ENCODE assay signal across 25 cellular contexts in genomic region chr16:2736476-2737237, GRCh38. TPM values are rescaled to one million over a fixed set of nuclear protein-coding genes. Genes with fewer than 3 reads are reported as not detected.
DNase-seq lines count a peak whose midpoint lies in the region; ATAC-seq, FAIRE-seq and TF ChIP-seq lines count a peak whose summit lies in the region.
"Had no signal": no experiment of that assay in that cellular context is flagged by ENCODE, and none has a peak within 500 bp of the region (broad histone marks: within the 10 kb centered on the region; RNA-seq: fewer than 3 reads in every experiment).

No MANE protein-coding gene starts in this region.

- no peak overlapping the region for H3K4me2 ChIP-seq in neuronal stem cell (ENCODE audit: insufficient read depth, low read length, poor library complexity, severe bottlenecking)
- H3K4me2 ChIP-seq: BLaER1 had no signal

- peak overlapping the region; percentile 47 for H2AFZ ChIP-seq in neuronal stem cell (ENCODE audit: low read length)
- H2AFZ ChIP-seq: GM23248 had no signal

- whole genome bisulfite sequencing in neuronal stem cell (ENCODE audit: extremely low coverage in 2 of 2, insufficient read length in 2 of 2, insufficient replicate concordance in 1 of 2), 2 donors = no CpG with 5 or more reads among the region's 11 CpGs

- H3K79me1 ChIP-seq in neuronal stem cell (ENCODE audit: low read depth, low read length) = no peaks in the 10 kb centered on the region

- H3K4ac ChIP-seq in neuronal stem cell (ENCODE audit: low read length) = peak overlapping the region; percentile 60

- H2BK15ac ChIP-seq in neuronal stem cell (ENCODE audit: low read length) = no peak overlapping the region

- H2AK5ac ChIP-seq in neuronal stem cell (ENCODE audit: low read depth, low read length) = peak overlapping the region; percentile 7

- no peak overlapping the region for H4K91ac ChIP-seq in neuronal stem cell (ENCODE audit: low read depth, low read length, poor library complexity)

- no peak for TF ChIP-seq CTCF in kidney (IDR thresholded peaks at IDR 0.05; ENCODE audit: borderline replicate concordance, extremely low read depth, insufficient read depth)

- H3K27ac ChIP-seq in kidney (ENCODE audit: low read depth in 2 of 2, low read length in 2 of 2) (no peak overlapping the region), neuronal stem cell (replicated peaks; ENCODE audit: low read length) (no peak overlapping the region)
- H3K27ac ChIP-seq: 22Rv1, BLaER1, GM23248 had no signal

- no peak overlapping the region for H3K23ac ChIP-seq in neuronal stem cell (ENCODE audit: low read depth, low read length, poor library complexity)

- no peaks in the 10 kb centered on the region for H3K4me1 ChIP-seq in kidney (ENCODE audit: control insufficient read depth in 1 of 2, insufficient read depth in 1 of 2, low read depth in 1 of 2, low read length in 2 of 2)
- H3K4me1 ChIP-seq in neuronal stem cell (ENCODE audit: control insufficient read depth in 2 of 2, insufficient read depth in 1 of 2, low read depth in 1 of 2, low read length in 2 of 2) = peaks cover 3 to 18% of the 10 kb centered on the region in 2 donors

- no peak overlapping the region for H2BK12ac ChIP-seq in neuronal stem cell (ENCODE audit: low read length)

- no peaks in the 10 kb centered on the region for H3K36me3 ChIP-seq in kidney (ENCODE audit: control insufficient read depth in 1 of 2, insufficient read depth in 2 of 2, low read length in 2 of 2)
- no peaks in the 10 kb centered on the region for H3K36me3 ChIP-seq in neuronal stem cell (replicated peaks in 1 of 2; ENCODE audit: control insufficient read depth in 2 of 2, insufficient read depth in 2 of 2, low read length in 2 of 2)
- H3K36me3 ChIP-seq: BLaER1 had no signal

- DNase-seq in Right ventricle myocardium superior (peak; percentile 2), Right ventricle myocardium inferior (ENCODE audit: missing footprints) (no peak), kidney (peak; percentile 20), neuronal stem cell (ENCODE audit: low spot score) (no peak), NCI-H2029 treated with DMSO at 0.1 percent for 48 hours (lab: John Stamatoyannopoulos, UW) (no peak), LoVo (ENCODE audit: low spot score) (no peak)
- no peak for DNase-seq in activated CD8-positive, alpha-beta memory T cell treated with anti-CD3 and anti-CD28 coated beads, Interleukin-2, amount 50 U/mL, for 48 hours
- DNase-seq: CD4-positive, alpha-beta memory T cell; DMS153; DMS79; GDM1; GM23248; HCEC 1CT had no signal

- no peak overlapping the region for H2BK120ac ChIP-seq in neuronal stem cell (ENCODE audit: low read depth, low read length)

- H4K8ac ChIP-seq in neuronal stem cell (ENCODE audit: low read depth, low read length) = no peak overlapping the region

- no peaks in the 10 kb centered on the region for H3K27me3 ChIP-seq in neuronal stem cell (ENCODE audit: control insufficient read depth in 3 of 3, insufficient read depth in 3 of 3, low read depth in 1 of 3, low read length in 3 of 3)
- H3K27me3 ChIP-seq: BLaER1 had no signal

- ATAC-seq in Right ventricle myocardium superior (ENCODE audit: poor library complexity) (no peak), Right ventricle myocardium inferior (no peak), HG03460 (IDR thresholded peaks at IDR 0.05; ENCODE audit: unreplicated experiment) (no peak)

- no peak overlapping the region for H3K9ac ChIP-seq in kidney (ENCODE audit: low read length in 2 of 2)
- no peak overlapping the region for H3K9ac ChIP-seq in neuronal stem cell (ENCODE audit: low read depth, low read length, poor library complexity)
- H3K9ac ChIP-seq: BLaER1, GM23248 had no signal

- no peak overlapping the region for H2BK5ac ChIP-seq in neuronal stem cell (ENCODE audit: low read length)

- intact Hi-C loops in Right ventricle myocardium superior (cut with DNase I) (no loop called here), Right ventricle myocardium inferior (cut with DNase I) (no loop called here), kidney (cut with DNase I) (no loop called here)

- H3K4me3 ChIP-seq in kidney (ENCODE audit: low read length in 2 of 2) (no peak overlapping the region), neuronal stem cell (ENCODE audit: low read length in 2 of 2) (peak overlapping the region in 1 of 2 donors; percentile 53)
- H3K4me3 ChIP-seq: BLaER1, GM23248 had no signal

- H3K18ac ChIP-seq in neuronal stem cell (ENCODE audit: low read length) = no peak overlapping the region

- no peak for FAIRE-seq in kidney (lab: Jason Lieb, UNC)
- FAIRE-seq: GM12892, GM18507, H54, HTR-8/SVneo had no signal

- H3K14ac ChIP-seq in neuronal stem cell (ENCODE audit: low read length) = no peak overlapping the region

- no peaks in the 10 kb centered on the region for H3K9me3 ChIP-seq in kidney (ENCODE audit: control insufficient read depth in 1 of 2, low read length in 2 of 2)
- H3K9me3 ChIP-seq in neuronal stem cell (replicated peaks in 1 of 2; ENCODE audit: control insufficient read depth in 2 of 2, insufficient read depth in 1 of 2, low read depth in 1 of 2, low read length in 2 of 2) = no peaks in the 10 kb centered on the region
- H3K9me3 ChIP-seq: BLaER1 had no signal

RNA-seq across cellular contexts. Expression of gene SRRM2, which starts 15.8 kb away (rescaled TPM):
- total RNA-seq in Right ventricle myocardium superior = 243 TPM
- 239 TPM for total RNA-seq in Right ventricle myocardium inferior
- 621 TPM for total RNA-seq in kidney
- 386 TPM for polyA plus RNA-seq in kidney (ENCODE audit: insufficient read depth, low read depth, low replicate concordance)
- 516 TPM for polyA plus RNA-seq in neuronal stem cell (2013, experiment 1 of 2)
- 512 TPM for polyA plus RNA-seq in neuronal stem cell (2013, experiment 2 of 2)

RNA-seq across cellular contexts. Expression of gene PRSS27, which starts 16.6 kb away (rescaled TPM):
- total RNA-seq in Right ventricle myocardium superior (0.30 TPM), Right ventricle myocardium inferior (0.30 TPM), kidney (2.1 TPM)
- 0.41 TPM for polyA plus RNA-seq in kidney (ENCODE audit: insufficient read depth, low read depth, low replicate concordance)
- polyA plus RNA-seq in neuronal stem cell (2013, experiment 1 of 2) = 3.6 TPM
- 3.8 TPM for polyA plus RNA-seq in neuronal stem cell (2013, experiment 2 of 2)
- total RNA-seq: Daoy had no signal
- polyA plus RNA-seq: CD14-positive monocyte; CD4-positive, alpha-beta memory T cell; IgD-negative memory B cell had no signal

RNA-seq across cellular contexts. Expression of gene ELOB, which starts 40.4 kb away (rescaled TPM):
- total RNA-seq in Right ventricle myocardium superior (299 TPM), Right ventricle myocardium inferior (336 TPM), kidney (226 TPM)
- 836 TPM for polyA plus RNA-seq in kidney (ENCODE audit: insufficient read depth, low read depth, low replicate concordance)
- polyA plus RNA-seq in neuronal stem cell (2013, experiment 1 of 2) = 177 TPM
- polyA plus RNA-seq in neuronal stem cell (2013, experiment 2 of 2) = 174 TPM

RNA-seq across cellular contexts. Expression of gene PRSS33, which starts 50.7 kb away (rescaled TPM):
- total RNA-seq in Right ventricle myocardium superior (not detected), Right ventricle myocardium inferior (not detected), kidney (not detected)
- not detected for polyA plus RNA-seq in kidney (ENCODE audit: insufficient read depth, low read depth, low replicate concordance)
- polyA plus RNA-seq in neuronal stem cell (2013, experiment 1 of 2) = 2.3 TPM
- 2.2 TPM for polyA plus RNA-seq in neuronal stem cell (2013, experiment 2 of 2)
- total RNA-seq: A673; CD4-positive, alpha-beta memory T cell; Daoy; GM23248 had no signal
- polyA plus RNA-seq: AG04450; CD14-positive monocyte; CD4-positive, alpha-beta memory T cell; GM23248; IgD-negative memory B cell had no signal

RNA-seq across cellular contexts. Expression of gene KCTD5, which starts 54.3 kb away (rescaled TPM):
- total RNA-seq in Right ventricle myocardium superior = 9.8 TPM
- total RNA-seq in Right ventricle myocardium inferior = 10.5 TPM
- 19.9 TPM for total RNA-seq in kidney
- polyA plus RNA-seq in kidney (ENCODE audit: insufficient read depth, low read depth, low replicate concordance) = 12.8 TPM
- polyA plus RNA-seq in neuronal stem cell (2013, experiment 1 of 2) = 26.1 TPM
- 27.0 TPM for polyA plus RNA-seq in neuronal stem cell (2013, experiment 2 of 2)

Comparison
In these comparisons a context has a peak if more than half of its experiments do, and no peak if none do; other contexts are left out.
1. DNase-seq: peak in Right ventricle myocardium superior (single experiment) and kidney (single experiment); none in Right ventricle myocardium inferior (single experiment), neuronal stem cell (single experiment), NCI-H2029 treated with DMSO at 0.1 percent for 48 hours (single experiment), LoVo (single experiment) and activated CD8-positive, alpha-beta memory T cell treated with anti-CD3 and anti-CD28 coated beads, Interleukin-2, amount 50 U/mL, for 48 hours (single experiment).